Comparison of ENCODE assay signal across 13 cellular contexts in the genomic region with DNA sequence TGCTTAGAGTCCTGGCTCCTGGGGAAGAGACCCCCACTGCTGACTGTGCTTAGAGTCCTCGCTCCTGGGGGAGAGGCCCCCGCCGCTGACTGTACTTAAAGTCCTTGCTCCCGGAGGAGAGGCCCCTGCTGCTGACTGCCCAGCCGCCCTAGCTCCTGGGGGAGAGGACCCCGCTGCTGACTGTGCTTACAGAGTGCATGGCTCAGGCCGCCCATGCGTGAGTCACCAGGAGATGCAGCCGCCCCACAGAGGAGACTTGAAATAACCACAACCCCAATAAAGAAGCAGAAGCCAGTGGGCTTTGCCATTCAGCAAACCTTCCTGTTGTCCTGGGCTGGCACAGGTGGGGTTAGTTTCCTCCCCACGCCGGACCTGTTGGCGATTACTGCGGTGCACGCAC.
DNase-seq lines count a peak whose midpoint lies in the region; ATAC-seq and TF ChIP-seq lines count a peak whose summit lies in the region.
"Had no signal": no experiment of that assay in that cellular context is flagged by ENCODE, and none has a peak within 500 bp of the region (broad histone marks: within the 10 kb centered on the region; RNA-seq: fewer than 3 reads in every experiment).

No MANE protein-coding gene starts in this region.

- no peaks in the 10 kb centered on the region for H3K9me3 Mint-ChIP-seq in HFFc6
- H3K9me3 Mint-ChIP-seq: stimulated activated naive B cell treated with anti-CD40 and anti-IgM and Interleukin-4, amounts not matched to agents 10 μg/mL and 1 μg/mL and 100 μg/mL, for 72 hours had no signal

- in situ Hi-C loops in KBM-7 (cut with MboI; ENCODE audit: low pct_unique_long_range_greater_than_20kb, low sequenced_read_pairs): no loop called here

- H3K36me3 Mint-ChIP-seq in HFFc6 (ENCODE audit: low read depth): peaks cover 15% of the 10 kb centered on the region; the same call in 1 of the 2 replicates

- peaks cover 8% of the 10 kb centered on the region; the same call in 1 of the 2 replicates for H3K9me3 ChIP-seq in AG04450 (ENCODE audit: control insufficient read depth, insufficient read depth, low read length)

- peaks cover 5% of the 10 kb centered on the region for H3K27me3 Mint-ChIP-seq in HFFc6 (ENCODE audit: insufficient read depth)
- H3K27me3 Mint-ChIP-seq: stimulated activated naive B cell treated with anti-CD40 and anti-IgM and Interleukin-4, amounts not matched to agents 10 μg/mL and 1 μg/mL and 100 μg/mL, for 72 hours had no signal

- H3K4me1 Mint-ChIP-seq in HFFc6 (ENCODE audit: low read depth): peaks cover 18% of the 10 kb centered on the region

- H3K27ac ChIP-seq in AG04450 (ENCODE audit: low read depth, low read length): peak overlapping the region; percentile 31
- H3K27ac ChIP-seq: KMS-11 had no signal

- peak overlapping the region; percentile 87 for H3K27ac Mint-ChIP-seq in HFFc6
- H3K27ac Mint-ChIP-seq: stimulated activated naive B cell treated with anti-CD40 and anti-IgM and Interleukin-4, amounts not matched to agents 10 μg/mL and 1 μg/mL and 100 μg/mL, for 72 hours had no signal

- no peaks in the 10 kb centered on the region for H3K27me3 ChIP-seq in AG04450 (ENCODE audit: control insufficient read depth, insufficient read depth, low read length)

- H3K4me3 Mint-ChIP-seq in HFFc6: peak overlapping the region; percentile 59
- H3K4me3 Mint-ChIP-seq: stimulated activated naive B cell treated with anti-CD40 and anti-IgM and Interleukin-4, amounts not matched to agents 10 μg/mL and 1 μg/mL and 100 μg/mL, for 72 hours had no signal

- CTCF ChIA-PET in AG04450 (lab: Charles Lee): no interaction called here

- TF ChIP-seq CTCF in AG04450 (IDR thresholded peaks at IDR 0.05; ENCODE audit: low read depth, low read length) (no peak), HFFc6 (IDR thresholded peaks at IDR 0.05) (no peak)

- ATAC-seq in HG03108 (IDR thresholded peaks at IDR 0.05; ENCODE audit: unreplicated experiment): no peak
- ATAC-seq: stimulated activated naive B cell treated with anti-CD40 and anti-IgM and Interleukin-4, amounts not matched to agents 10 μg/mL and 1 μg/mL and 100 μg/mL, for 72 hours had no signal

- H3K4me3 ChIP-seq in AG04450 (ENCODE audit: low read depth, low read length): no peak overlapping the region

- POLR2A ChIA-PET in AG04450 (lab: Yijun Ruan, JAX): no interaction called here

- DNase-seq in AG04450 (ENCODE audit: low read depth, low spot score) (peak; percentile 37), HFFc6 (peak; percentile 51), UCSD-AML1 (lab: John Stamatoyannopoulos, UW; ENCODE audit: unreplicated experiment) (peak; percentile 33), islet precursor cell (peak; percentile 70), SKM-1 treated with dmso at 0.1 percent for 144 hours (lab: John Stamatoyannopoulos, UW; ENCODE audit: unreplicated experiment) (no peak), KBM-7 (no peak)
- DNase-seq in activated effector memory CD4-positive, alpha-beta T cell treated with Interleukin-2 at 50 U/mL for 16 hours: no peak
- DNase-seq: activated CD4-positive, alpha-beta T cell treated with anti-CD3 and anti-CD28 coated beads for 48 hours; activated naive CD4-positive, alpha-beta T cell treated with anti-CD3 and anti-CD28 coated beads, Interleukin-2, amount 50 U/mL, for 16 hours; NCI-H226; stimulated activated naive B cell treated with anti-CD40 and anti-IgM and Interleukin-4, amounts not matched to agents 10 μg/mL and 1 μg/mL and 100 μg/mL, for 72 hours had no signal

Comparison
In these comparisons a context has a peak if more than half of its experiments do, and no peak if none do; other contexts are left out.
1. DNase-seq: peak in AG04450 (single experiment), HFFc6 (single experiment), UCSD-AML1 (single experiment) and islet precursor cell (single experiment); none in activated effector memory CD4-positive, alpha-beta T cell treated with Interleukin-2 at 50 U/mL for 16 hours (single experiment), SKM-1 treated with dmso at 0.1 percent for 144 hours (single experiment) and KBM-7 (single experiment).